11 cellular contexts compared by ENCODE assay signal in the genomic region with DNA sequence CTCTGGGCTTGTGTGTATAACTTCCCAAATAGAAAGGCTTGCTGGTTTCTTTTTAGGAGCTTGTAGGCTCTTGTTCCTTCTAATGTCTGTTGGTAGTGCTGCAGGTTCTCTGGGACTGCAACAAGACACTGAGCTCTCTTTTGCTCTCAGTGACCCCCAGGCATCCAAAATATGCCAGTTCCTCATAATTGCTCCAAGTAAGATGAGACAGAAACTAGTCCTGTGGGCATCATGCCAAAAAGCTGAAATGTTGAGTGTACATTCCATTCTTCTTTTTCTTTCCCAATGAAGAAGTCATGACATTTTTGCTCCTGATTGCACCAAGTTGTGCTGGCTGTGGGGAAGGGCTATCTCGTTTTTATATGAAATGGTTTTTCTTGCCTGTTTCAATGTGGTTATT. TPM values are rescaled to one million over a fixed set of nuclear protein-coding genes. Genes with fewer than 3 reads are reported as not detected.
DNase-seq lines count a peak whose midpoint lies in the region; TF ChIP-seq lines count a peak whose summit lies in the region.
"Had no signal": no experiment of that assay in that cellular context is flagged by ENCODE, and none has a peak within 500 bp of the region (broad histone marks: within the 10 kb centered on the region; RNA-seq: fewer than 3 reads in every experiment).

No MANE protein-coding gene starts in this region.

- TF ChIP-seq RAD21 in SK-N-SH (IDR thresholded peaks at IDR 0.05; ENCODE audit: low read length), result no peak

- H3F3A ChIP-seq in SK-N-SH (replicated peaks; ENCODE audit: insufficient read depth), result peaks cover 9% of the 10 kb centered on the region

- no peaks in the 10 kb centered on the region; the same call in 1 of the 2 replicates for H3K79me2 ChIP-seq in SK-N-SH (ENCODE audit: insufficient read depth)

- CTCF ChIA-PET in SK-N-SH (lab: Yijun Ruan, JAX), result interaction anchor here (0.6 to 2.6 kb wide), 4 partner anchors 9 to 152 kb away, joined by 3 to 7 read pairs (median 4); no protein-coding TSS in a partner anchor

- H3K4me3 ChIP-seq in SK-N-SH (ENCODE audit: low read depth in 2 of 2, low read length in 1 of 2) (no peak overlapping the region), fibroblast of villous mesenchyme (ENCODE audit: low read depth, low read length) (no peak overlapping the region), suprapubic skin (no peak overlapping the region)

- POLR2A ChIA-PET in SK-N-SH (lab: Yijun Ruan, JAX), result interaction anchor here (0.6 kb wide), 1 partner anchor 124 kb away, joined by 3 read pairs; no protein-coding TSS in a partner anchor

- H2AFZ ChIP-seq in SK-N-SH (ENCODE audit: low read depth), result no peak overlapping the region

- DNase-seq in HCEC 1CT (peak; percentile 82), SK-N-SH (no peak), fibroblast of villous mesenchyme (ENCODE audit: low read depth) (peak; percentile 87), suprapubic skin (ENCODE audit: low spot score in 2 of 2) (peak; percentile 3 to 34), islet precursor cell (no peak)
- DNase-seq in activated CD8-positive, alpha-beta memory T cell treated with anti-CD3 and anti-CD28 coated beads, Interleukin-2, amount 50 U/mL, for 48 hours, result no peak
- DNase-seq in activated CD4-positive, alpha-beta T cell treated with anti-CD3 and anti-CD28 coated beads, Interleukin-2, amount 50 U/mL, for 48 hours, result no peak
- DNase-seq: activated CD4-positive, alpha-beta T cell treated with anti-CD3 and anti-CD28 coated beads for 36 hours; erythroblast; NCI-H2081 had no signal

- no peaks in the 10 kb centered on the region for H3K9me2 ChIP-seq in SK-N-SH

- H4K20me1 ChIP-seq in SK-N-SH (ENCODE audit: insufficient read depth), result no peaks in the 10 kb centered on the region

- no peak overlapping the region for H3K9ac ChIP-seq in SK-N-SH

- peak overlapping the region in 1 of 2 experiments; percentile 62; a peak in 1 of 4 replicates for H3K27ac ChIP-seq in SK-N-SH (ENCODE audit: low read depth in 2 of 2, low read length in 1 of 2)
- no peak overlapping the region for H3K27ac ChIP-seq in suprapubic skin

- no peak for TF ChIP-seq CTCF in SK-N-SH (IDR thresholded peaks at IDR 0.05)
- TF ChIP-seq CTCF in fibroblast of villous mesenchyme (IDR thresholded peaks at IDR 0.05; ENCODE audit: insufficient read depth, low read depth, low read length), result no peak
- TF ChIP-seq CTCF in suprapubic skin (IDR thresholded peaks at IDR 0.05), result no peak

- H3K4me1 ChIP-seq in SK-N-SH (ENCODE audit: control insufficient read depth in 1 of 2, insufficient read depth in 2 of 2, low read depth in 1 of 2, low read length in 1 of 2) (no peaks in the 10 kb centered on the region; a peak in 1 of 4 replicates), suprapubic skin (no peaks in the 10 kb centered on the region)

- H3K27me3 ChIP-seq in SK-N-SH (ENCODE audit: insufficient read depth), result no peaks in the 10 kb centered on the region
- no peaks in the 10 kb centered on the region for H3K27me3 ChIP-seq in suprapubic skin

- WGBS in SK-N-SH (ENCODE audit: low lambda C conversion rate), result 50% methylated on average over 1 of the region's 1 CpG
- WGBS in suprapubic skin, result 79% methylated on average over 1 of the region's 1 CpG

- H3K9me3 ChIP-seq in SK-N-SH (peaks cover 14% of the 10 kb centered on the region; the same call in 1 of the 2 replicates), suprapubic skin (peaks cover 8% of the 10 kb centered on the region)

- peaks cover 0 to 14% of the 10 kb centered on the region in 2 experiments for H3K36me3 ChIP-seq in SK-N-SH (replicated peaks in 1 of 2; ENCODE audit: control insufficient read depth in 1 of 2, insufficient read depth in 2 of 2, low read length in 1 of 2)
- peaks cover 21% of the 10 kb centered on the region for H3K36me3 ChIP-seq in suprapubic skin

- no peak for TF ChIP-seq POLR2A in suprapubic skin (IDR thresholded peaks at IDR 0.05)

- peak overlapping the region; percentile 27; the same call in 1 of the 2 replicates for H3K4me2 ChIP-seq in SK-N-SH

- TF ChIP-seq EP300 in SK-N-SH (IDR thresholded peaks at IDR 0.05; ENCODE audit: borderline replicate concordance in 1 of 2, low read depth in 1 of 2, low read length in 1 of 2), result no peak
- no peak for TF ChIP-seq EP300 in suprapubic skin (IDR thresholded peaks at IDR 0.05)

TF ChIP-seq in SK-N-SH, 30 proteins besides CTCF, POLR2A, EP300 and RAD21:
- TF ChIP-seq RXRA (IDR thresholded peaks at IDR 0.05; ENCODE audit: borderline replicate concordance, low read depth) (no peak), TEAD4 (IDR thresholded peaks at IDR 0.05; ENCODE audit: borderline replicate concordance, insufficient read depth) (peak; percentile 32; the same call in 1 of the 2 replicates), NFIC (IDR thresholded peaks at IDR 0.05; ENCODE audit: borderline replicate concordance) (peak; percentile 75), RCOR1 (IDR thresholded peaks at IDR 0.05; ENCODE audit: low read length) (no peak), GABPA (IDR thresholded peaks at IDR 0.05; ENCODE audit: low read depth) (no peak)
- TF ChIP-seq, protein P1, sequence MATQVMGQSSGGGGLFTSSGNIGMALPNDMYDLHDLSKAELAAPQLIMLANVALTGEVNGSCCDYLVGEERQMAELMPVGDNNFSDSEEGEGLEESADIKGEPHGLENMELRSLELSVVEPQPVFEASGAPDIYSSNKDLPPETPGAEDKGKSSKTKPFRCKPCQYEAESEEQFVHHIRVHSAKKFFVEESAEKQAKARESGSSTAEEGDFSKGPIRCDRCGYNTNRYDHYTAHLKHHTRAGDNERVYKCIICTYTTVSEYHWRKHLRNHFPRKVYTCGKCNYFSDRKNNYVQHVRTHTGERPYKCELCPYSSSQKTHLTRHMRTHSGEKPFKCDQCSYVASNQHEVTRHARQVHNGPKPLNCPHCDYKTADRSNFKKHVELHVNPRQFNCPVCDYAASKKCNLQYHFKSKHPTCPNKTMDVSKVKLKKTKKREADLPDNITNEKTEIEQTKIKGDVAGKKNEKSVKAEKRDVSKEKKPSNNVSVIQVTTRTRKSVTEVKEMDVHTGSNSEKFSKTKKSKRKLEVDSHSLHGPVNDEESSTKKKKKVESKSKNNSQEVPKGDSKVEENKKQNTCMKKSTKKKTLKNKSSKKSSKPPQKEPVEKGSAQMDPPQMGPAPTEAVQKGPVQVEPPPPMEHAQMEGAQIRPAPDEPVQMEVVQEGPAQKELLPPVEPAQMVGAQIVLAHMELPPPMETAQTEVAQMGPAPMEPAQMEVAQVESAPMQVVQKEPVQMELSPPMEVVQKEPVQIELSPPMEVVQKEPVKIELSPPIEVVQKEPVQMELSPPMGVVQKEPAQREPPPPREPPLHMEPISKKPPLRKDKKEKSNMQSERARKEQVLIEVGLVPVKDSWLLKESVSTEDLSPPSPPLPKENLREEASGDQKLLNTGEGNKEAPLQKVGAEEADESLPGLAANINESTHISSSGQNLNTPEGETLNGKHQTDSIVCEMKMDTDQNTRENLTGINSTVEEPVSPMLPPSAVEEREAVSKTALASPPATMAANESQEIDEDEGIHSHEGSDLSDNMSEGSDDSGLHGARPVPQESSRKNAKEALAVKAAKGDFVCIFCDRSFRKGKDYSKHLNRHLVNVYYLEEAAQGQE (IDR thresholded peaks at IDR 0.05; ENCODE audit: low read depth, low read length), result no peak

RNA-seq across cellular contexts. Expression of a gene that starts 7.1 kb away (rescaled TPM):
- 0.03 TPM in 1 of 2 replicates, not detected in the other for polyA plus RNA-seq in SK-N-SH (2012; rRNA removed)
- polyA plus RNA-seq in SK-N-SH (2012; cell fraction: cytosol; rRNA removed), result 0.03 and 0.08 TPM in 2 replicates
- 0.02 TPM in 1 of 2 replicates, not detected in the other for polyA plus RNA-seq in SK-N-SH (2012; cell fraction: nucleus; rRNA removed)
- total RNA-seq in fibroblast of villous mesenchyme (not detected in 2 replicates), suprapubic skin (10 to 100 TPM in 1 of 4 donors, 1 to 10 TPM in 2, under 1 TPM in 1; 0.85 to 10.2 (median 5.1) TPM)
- total RNA-seq: activated CD4-positive, alpha-beta T cell treated with anti-CD3 and anti-CD28 coated beads for 36 hours; progenitor cell of endocrine pancreas had no signal

Comparison
In these comparisons a context has a peak if more than half of its experiments do, and no peak if none do; other contexts are left out.
1. DNase-seq: peak in HCEC 1CT (single experiment), fibroblast of villous mesenchyme (single experiment) and suprapubic skin (2 of 2); none in SK-N-SH (single experiment), islet precursor cell (single experiment), activated CD8-positive, alpha-beta memory T cell treated with anti-CD3 and anti-CD28 coated beads, Interleukin-2, amount 50 U/mL, for 48 hours (single experiment) and activated CD4-positive, alpha-beta T cell treated with anti-CD3 and anti-CD28 coated beads, Interleukin-2, amount 50 U/mL, for 48 hours (0 of 2).